17 cellular contexts compared by ENCODE assay signal in genomic region chr2:23585218-23585945, GRCh38.
DNase-seq lines count a peak whose midpoint lies in the region; TF ChIP-seq lines count a peak whose summit lies in the region.
"Had no signal": no experiment of that assay in that cellular context is flagged by ENCODE, and none has a peak within 500 bp of the region (broad histone marks: within the 10 kb centered on the region; RNA-seq: fewer than 3 reads in every experiment).

No MANE protein-coding gene starts in this region.

- no peak for TF ChIP-seq CTCF in chondrocyte (IDR thresholded peaks at IDR 0.05)
- no peak for TF ChIP-seq CTCF in prostate gland (IDR thresholded peaks at IDR 0.05)

- intact Hi-C loops in prostate gland (cut with DNase I) = no loop called here

- H3K9me3 ChIP-seq in prostate gland = no peaks in the 10 kb centered on the region
- H3K9me3 ChIP-seq: right lobe of liver had no signal

- H3K27ac ChIP-seq in prostate gland = peak overlapping the region; percentile 67 to 80
- H3K27ac ChIP-seq: right lobe of liver had no signal

- peaks cover 24% of the 10 kb centered on the region for H3K4me1 Mint-ChIP-seq in chondrocyte (ENCODE audit: low read depth)
- no peaks in the 10 kb centered on the region for H3K4me1 Mint-ChIP-seq in T-helper 2 cell treated with Interferon-gamma antibody and Interleukin-4, amounts not matched to agents 5 μg/mL and 100 μg/mL, for 36 hours (ENCODE audit: low read depth)
- H3K4me1 Mint-ChIP-seq: stimulated activated effector memory CD8-positive, alpha-beta T cell treated with anti-CD3 and anti-CD28 coated beads, Interleukin-12 subunit alpha, Interleukin-12 subunit beta, amount 100 ng/mL, for 72 hours had no signal

- H3K9me3 Mint-ChIP-seq in chondrocyte (ENCODE audit: low read depth) = no peaks in the 10 kb centered on the region
- no peaks in the 10 kb centered on the region for H3K9me3 Mint-ChIP-seq in T-helper 2 cell treated with Interferon-gamma antibody and Interleukin-4, amounts not matched to agents 5 μg/mL and 100 μg/mL, for 36 hours
- H3K9me3 Mint-ChIP-seq: activated T-cell treated with anti-CD3 and anti-CD28 coated beads, Interleukin-2, amount 50 U/mL, for 72 hours; dendritic cell treated with granulocyte-macrophage colony-stimulating factor and Interleukin-4, amounts not matched to agents 40 ng/mL and 50 ng/mL, for 4 days; stimulated activated effector memory CD8-positive, alpha-beta T cell treated with anti-CD3 and anti-CD28 coated beads, Interleukin-12 subunit alpha, Interleukin-12 subunit beta, amount 100 ng/mL, for 72 hours had no signal

- no peaks in the 10 kb centered on the region for H3K36me3 ChIP-seq in prostate gland
- H3K36me3 ChIP-seq: right lobe of liver had no signal

- no peaks in the 10 kb centered on the region for H3K27me3 Mint-ChIP-seq in chondrocyte (ENCODE audit: low read depth)
- no peaks in the 10 kb centered on the region for H3K27me3 Mint-ChIP-seq in T-helper 2 cell treated with Interferon-gamma antibody and Interleukin-4, amounts not matched to agents 5 μg/mL and 100 μg/mL, for 36 hours (ENCODE audit: low read depth)

- no peaks in the 10 kb centered on the region for H3K36me3 Mint-ChIP-seq in chondrocyte (ENCODE audit: low read depth)
- H3K36me3 Mint-ChIP-seq in T-helper 2 cell treated with Interferon-gamma antibody and Interleukin-4, amounts not matched to agents 5 μg/mL and 100 μg/mL, for 36 hours (ENCODE audit: low read depth) = no peaks in the 10 kb centered on the region
- H3K36me3 Mint-ChIP-seq: stimulated activated effector memory CD8-positive, alpha-beta T cell treated with anti-CD3 and anti-CD28 coated beads, Interleukin-12 subunit alpha, Interleukin-12 subunit beta, amount 100 ng/mL, for 72 hours had no signal

- no peak overlapping the region for H3K27ac Mint-ChIP-seq in chondrocyte (ENCODE audit: unreplicated experiment)
- no peak overlapping the region for H3K27ac Mint-ChIP-seq in T-helper 2 cell treated with Interferon-gamma antibody and Interleukin-4, amounts not matched to agents 5 μg/mL and 100 μg/mL, for 36 hours
- H3K27ac Mint-ChIP-seq: activated T-cell treated with anti-CD3 and anti-CD28 coated beads, Interleukin-2, amount 50 U/mL, for 72 hours; dendritic cell treated with granulocyte-macrophage colony-stimulating factor and Interleukin-4, amounts not matched to agents 40 ng/mL and 50 ng/mL, for 4 days; stimulated activated effector memory CD8-positive, alpha-beta T cell treated with anti-CD3 and anti-CD28 coated beads, Interleukin-12 subunit alpha, Interleukin-12 subunit beta, amount 100 ng/mL, for 72 hours had no signal

- no peak overlapping the region for H3K4me3 Mint-ChIP-seq in chondrocyte (ENCODE audit: unreplicated experiment)
- no peak overlapping the region for H3K4me3 Mint-ChIP-seq in T-helper 2 cell treated with Interferon-gamma antibody and Interleukin-4, amounts not matched to agents 5 μg/mL and 100 μg/mL, for 36 hours
- H3K4me3 Mint-ChIP-seq: activated T-cell treated with anti-CD3 and anti-CD28 coated beads, Interleukin-2, amount 50 U/mL, for 72 hours; dendritic cell treated with granulocyte-macrophage colony-stimulating factor and Interleukin-4, amounts not matched to agents 40 ng/mL and 50 ng/mL, for 4 days; stimulated activated effector memory CD8-positive, alpha-beta T cell treated with anti-CD3 and anti-CD28 coated beads, Interleukin-12 subunit alpha, Interleukin-12 subunit beta, amount 100 ng/mL, for 72 hours had no signal

- peaks cover 2% of the 10 kb centered on the region for H3K4me1 ChIP-seq in prostate gland (replicated peaks)
- H3K4me1 ChIP-seq: right lobe of liver had no signal

- 60% methylated on average over 15 of the region's 15 CpGs for WGBS in prostate gland

- H3K27me3 ChIP-seq in prostate gland (replicated peaks; ENCODE audit: insufficient read depth) = no peaks in the 10 kb centered on the region
- H3K27me3 ChIP-seq: right lobe of liver had no signal

- no peak overlapping the region for H3K4me3 ChIP-seq in prostate gland
- H3K4me3 ChIP-seq: right lobe of liver had no signal

- no peak for TF ChIP-seq POLR2A in prostate gland (IDR thresholded peaks at IDR 0.05)

- DNase-seq in D341Med (ENCODE audit: low spot score) (peak; percentile 66), NCI-H2171 (lab: John Stamatoyannopoulos, UW) (peak; percentile 96), chondrocyte (ENCODE audit: low spot score) (peak; percentile 48), prostate gland (ENCODE audit: low spot score) (no peak), NCI-H1417 treated with DMSO at 0.1 percent for 48 hours (lab: John Stamatoyannopoulos, UW) (no peak), nucleus accumbens (lab: John Stamatoyannopoulos, UW) (no peak), NAMALWA (ENCODE audit: low spot score) (no peak)
- DNase-seq in T-helper 2 cell treated with Interferon-gamma antibody and Interleukin-4, amounts not matched to agents 5 μg/mL and 100 μg/mL, for 36 hours (ENCODE audit: low spot score) = no peak
- DNase-seq: activated CD4-positive, alpha-beta T cell treated with anti-CD3 and anti-CD28 coated beads, Interleukin-2, amount 50 U/mL, for 1 hour; activated T-cell treated with anti-CD3 and anti-CD28 coated beads, Interleukin-2, amount 50 U/mL, for 72 hours; NCI-H1436; NK-92 treated with Interleukin-12 subunit alpha and Interleukin-12 subunit beta, amount 100 ng/mL, for 24 hours; stimulated activated CD4-positive, alpha-beta T cell treated with anti-CD3 and anti-CD28 coated beads, Interleukin-4, amount 100 ng/mL, for 24 hours; T1000 had no signal

Comparison
In these comparisons a context has a peak if more than half of its experiments do, and no peak if none do; other contexts are left out.
1. DNase-seq: peak in D341Med (single experiment), NCI-H2171 (single experiment) and chondrocyte (single experiment); none in prostate gland (single experiment), T-helper 2 cell treated with Interferon-gamma antibody and Interleukin-4, amounts not matched to agents 5 μg/mL and 100 μg/mL, for 36 hours (single experiment), NCI-H1417 treated with DMSO at 0.1 percent for 48 hours (single experiment), nucleus accumbens (0 of 56) and NAMALWA (single experiment).